ENCODE assay signal across 17 cellular contexts in genomic region chr16:2324296-2324859, GRCh38.
"Had no signal": no experiment of that assay in that cellular context is flagged by ENCODE, and none has a peak within 500 bp of the region (broad histone marks: within the 10 kb centered on the region; RNA-seq: fewer than 3 reads in every experiment).

No MANE protein-coding gene starts in this region.

- DNase-seq: effector memory CD8-positive, alpha-beta T cell; left cardiac atrium; left ventricle myocardium superior; natural killer cell; nucleus accumbens; ovary; right cardiac atrium; stimulated activated CD4-positive, alpha-beta T cell treated with anti-CD3 and anti-CD28 coated beads, Interleukin-2, amount 100 ng/mL, for 48 hours; stimulated activated naive CD4-positive, alpha-beta T cell treated with Interleukin-2 at 50 U/mL for 16 hours had no signal

- H3K27ac Mint-ChIP-seq: effector memory CD8-positive, alpha-beta T cell; memory B cell; mesothelial cell of epicardium; natural killer cell; progenitor cell of endocrine pancreas; type B pancreatic cell had no signal

- H3K4me1 Mint-ChIP-seq: memory B cell, natural killer cell, neural crest cell had no signal

- H3K9me3 Mint-ChIP-seq: effector memory CD8-positive, alpha-beta T cell; memory B cell; mesothelial cell of epicardium; natural killer cell; neural crest cell; type B pancreatic cell had no signal

- H3K27ac ChIP-seq: epithelial cell of prostate, esophagus muscularis mucosa, ovary had no signal

- ATAC-seq: effector memory CD8-positive, alpha-beta T cell; left cardiac atrium; left ventricle myocardium superior; natural killer cell; right cardiac atrium had no signal

- H3K36me3 Mint-ChIP-seq: mesothelial cell of epicardium, natural killer cell, type B pancreatic cell had no signal

- H3K4me3 ChIP-seq: esophagus muscularis mucosa, ovary, smooth muscle cell had no signal

- H3K4me1 ChIP-seq: esophagus muscularis mucosa had no signal

- H3K9me3 ChIP-seq: esophagus muscularis mucosa, ovary had no signal

- H3K4me3 Mint-ChIP-seq: effector memory CD8-positive, alpha-beta T cell; memory B cell; mesothelial cell of epicardium; natural killer cell; neural crest cell; type B pancreatic cell had no signal

- H3K27me3 ChIP-seq: esophagus muscularis mucosa, ovary had no signal

- H3K36me3 ChIP-seq: ovary had no signal

- H3K27me3 Mint-ChIP-seq: effector memory CD8-positive, alpha-beta T cell had no signal
